In the genomic region with DNA sequence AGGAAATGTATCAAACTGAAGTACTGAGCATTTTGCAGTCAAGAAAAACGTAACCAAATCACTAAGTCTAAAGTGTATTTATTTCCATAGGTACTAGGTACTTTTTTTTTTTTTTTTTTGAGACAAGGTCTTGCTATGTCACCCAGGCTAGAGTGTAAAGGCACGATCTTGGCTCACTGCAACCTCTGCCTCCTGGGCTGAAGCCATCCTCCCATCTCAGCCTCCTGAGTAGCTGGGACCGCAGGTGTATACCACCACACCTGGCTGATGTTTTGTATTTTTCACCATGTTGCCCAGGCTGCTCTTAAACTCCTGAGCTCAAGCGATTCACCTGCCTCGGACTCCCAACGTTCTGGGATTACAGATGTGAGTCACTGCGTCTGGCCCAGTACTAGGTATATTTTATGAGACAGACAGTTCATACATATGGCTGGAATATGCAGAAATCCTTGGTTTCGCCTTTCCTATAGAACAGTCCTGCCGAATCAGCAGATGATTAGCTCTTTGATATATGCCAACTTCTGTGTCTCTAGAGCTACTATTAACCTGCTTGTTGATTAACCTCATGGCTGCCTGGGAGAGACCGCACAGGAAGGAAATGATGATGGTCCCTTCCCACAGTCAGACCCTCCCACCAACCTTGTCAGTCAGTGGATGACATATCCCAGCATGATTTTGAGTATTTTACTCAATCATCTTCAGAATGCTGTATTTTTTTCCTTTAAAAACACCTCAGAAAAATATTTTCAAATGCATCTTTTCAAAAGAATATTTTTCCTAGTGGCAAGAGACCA, we compare ENCODE assay signal across 10 cellular contexts. TPM values are rescaled to one million over a fixed set of nuclear protein-coding genes. Genes with fewer than 3 reads are reported as not detected.
DNase-seq lines count a peak whose midpoint lies in the region; ATAC-seq, FAIRE-seq and TF ChIP-seq lines count a peak whose summit lies in the region.
"Had no signal": no experiment of that assay in that cellular context is flagged by ENCODE, and none has a peak within 500 bp of the region (broad histone marks: within the 10 kb centered on the region; RNA-seq: fewer than 3 reads in every experiment).

No MANE protein-coding gene starts in this region.

- peak overlapping the region; percentile 66 for H3K4me3 Mint-ChIP-seq in activated CD4-positive, alpha-beta T cell treated with anti-CD3 and anti-CD28 coated beads, Interleukin-2, amount 10 ng/mL, durations not matched to agents 24 days and 14 days
- H3K4me3 Mint-ChIP-seq: mesothelial cell of epicardium had no signal

- H3K36me3 ChIP-seq in bronchial epithelial cell (ENCODE audit: control insufficient read depth, insufficient read depth, low read length) = peaks cover 7% of the 10 kb centered on the region

- ATAC-seq in HG03460 (IDR thresholded peaks at IDR 0.05; ENCODE audit: unreplicated experiment) (peak; percentile 62), HG03457 (IDR thresholded peaks at IDR 0.05; ENCODE audit: unreplicated experiment) (no peak)

- H3K4me3 ChIP-seq in bronchial epithelial cell (ENCODE audit: low read depth, low read length) = no peak overlapping the region
- H3K4me3 ChIP-seq: thoracic aorta had no signal

- H3K27me3 Mint-ChIP-seq in activated CD4-positive, alpha-beta T cell treated with anti-CD3 and anti-CD28 coated beads, Interleukin-2, amount 10 ng/mL, durations not matched to agents 24 days and 14 days = no peaks in the 10 kb centered on the region

- H3K4me1 Mint-ChIP-seq in activated CD4-positive, alpha-beta T cell treated with anti-CD3 and anti-CD28 coated beads, Interleukin-2, amount 10 ng/mL, durations not matched to agents 24 days and 14 days = peaks cover 53% of the 10 kb centered on the region

- peaks cover 42% of the 10 kb centered on the region for H3K36me3 Mint-ChIP-seq in activated CD4-positive, alpha-beta T cell treated with anti-CD3 and anti-CD28 coated beads, Interleukin-2, amount 10 ng/mL, durations not matched to agents 24 days and 14 days (ENCODE audit: low read depth)

- intact Hi-C loops in activated CD4-positive, alpha-beta T cell treated with anti-CD3 and anti-CD28 coated beads, Interleukin-2, amount 10 ng/mL, durations not matched to agents 24 days and 14 days (cut with micrococcal nuclease) = no loop called here

- no peak for TF ChIP-seq CTCF in bronchial epithelial cell (IDR thresholded peaks at IDR 0.05; ENCODE audit: insufficient read depth, low read length, severe bottlenecking)

- no peaks in the 10 kb centered on the region for H3K9me3 Mint-ChIP-seq in activated CD4-positive, alpha-beta T cell treated with anti-CD3 and anti-CD28 coated beads, Interleukin-2, amount 10 ng/mL, durations not matched to agents 24 days and 14 days

- no peak for FAIRE-seq in bronchial epithelial cell (lab: Jason Lieb, UNC)

- peak overlapping the region; percentile 76 for H3K27ac Mint-ChIP-seq in activated CD4-positive, alpha-beta T cell treated with anti-CD3 and anti-CD28 coated beads, Interleukin-2, amount 10 ng/mL, durations not matched to agents 24 days and 14 days
- H3K27ac Mint-ChIP-seq: mesothelial cell of epicardium had no signal

- H3K27me3 ChIP-seq in bronchial epithelial cell (ENCODE audit: control insufficient read depth, insufficient read depth, low read length) = no peaks in the 10 kb centered on the region

- peak; percentile 86 for DNase-seq in activated CD4-positive, alpha-beta T cell treated with anti-CD3 and anti-CD28 coated beads, Interleukin-2, amount 10 ng/mL, durations not matched to agents 24 days and 14 days
- DNase-seq in bronchial epithelial cell (ENCODE audit: low read depth) (peak; percentile 67), NCI-H187 treated with DMSO at 0.1 percent for 48 hours (lab: John Stamatoyannopoulos, UW) (no peak), cerebellar cortex (ENCODE audit: low spot score) (no peak), DMS53 treated with DMSO at 0.1 percent for 48 hours (lab: John Stamatoyannopoulos, UW; ENCODE audit: unreplicated experiment) (no peak)
- peak; percentile 23 to 27 (median 25) for DNase-seq in stimulated activated CD4-positive, alpha-beta T cell treated with anti-CD3 and anti-CD28 coated beads, TNF-alpha, amount 100 ng/mL, for 1 hour (ENCODE audit: low read depth in 3 of 3, low spot score in 1 of 3)

RNA-seq across cellular contexts. Expression of gene TMOD3, which starts 32.3 kb away (rescaled TPM):
- 60.8 and 66.6 TPM in 2 replicates for total RNA-seq in activated CD4-positive, alpha-beta T cell treated with anti-CD3 and anti-CD28 coated beads, Interleukin-2, amount 10 ng/mL, durations not matched to agents 24 days and 14 days
- 80.3 and 99.5 TPM in 2 replicates for total RNA-seq in bronchial epithelial cell

Comparison
In these comparisons a context has a peak if more than half of its experiments do, and no peak if none do; other contexts are left out.
1. DNase-seq: peak in activated CD4-positive, alpha-beta T cell treated with anti-CD3 and anti-CD28 coated beads, Interleukin-2, amount 10 ng/mL, durations not matched to agents 24 days and 14 days (single experiment), bronchial epithelial cell (single experiment) and stimulated activated CD4-positive, alpha-beta T cell treated with anti-CD3 and anti-CD28 coated beads, TNF-alpha, amount 100 ng/mL, for 1 hour (3 of 3); none in NCI-H187 treated with DMSO at 0.1 percent for 48 hours (single experiment), cerebellar cortex (single experiment) and DMS53 treated with DMSO at 0.1 percent for 48 hours (single experiment).